8 cellular contexts compared by ENCODE assay signal in genomic region chr1:76074321-76075187, GRCh38. TPM values are rescaled to one million over a fixed set of nuclear protein-coding genes. Genes with fewer than 3 reads are reported as not detected.
DNase-seq lines count a peak whose midpoint lies in the region; ATAC-seq, FAIRE-seq and TF ChIP-seq lines count a peak whose summit lies in the region.

Gene ST6GALNAC3 (plus strand): TSS chr1:76074746.

- peak; percentile 39 to 81 (median 67) for DNase-seq in CD8-positive, alpha-beta memory T cell
- DNase-seq in HPDE6-E6E7 (ENCODE audit: extremely low spot score) (peak; percentile 52), SK-N-MC (ENCODE audit: low read depth, low spot score) (no peak), Right ventricle myocardium inferior (ENCODE audit: missing footprints) (peak; percentile 92), pancreas (peak; percentile 57 to 90 (median 76))
- DNase-seq in activated naive CD8-positive, alpha-beta T cell treated with anti-CD3 and anti-CD28 coated beads, Interleukin-2, amount 10 ng/mL, durations not matched to agents 7 days and 5 days = peak; percentile 87

- peaks cover 4 to 11% of the 10 kb centered on the region in 2 donors for H3K27me3 Mint-ChIP-seq in CD8-positive, alpha-beta memory T cell
- H3K27me3 Mint-ChIP-seq in activated naive CD8-positive, alpha-beta T cell treated with anti-CD3 and anti-CD28 coated beads, Interleukin-2, amount 10 ng/mL, durations not matched to agents 7 days and 5 days = peaks cover 6% of the 10 kb centered on the region

- H3K36me3 Mint-ChIP-seq in CD8-positive, alpha-beta memory T cell = no peaks in the 10 kb centered on the region
- H3K36me3 Mint-ChIP-seq in activated naive CD8-positive, alpha-beta T cell treated with anti-CD3 and anti-CD28 coated beads, Interleukin-2, amount 10 ng/mL, durations not matched to agents 7 days and 5 days = peaks cover 1% of the 10 kb centered on the region

- peaks cover 0 to 2% (median 0%) of the 10 kb centered on the region in 5 donors for H3K9me3 Mint-ChIP-seq in CD8-positive, alpha-beta memory T cell
- no peaks in the 10 kb centered on the region for H3K9me3 Mint-ChIP-seq in activated naive CD8-positive, alpha-beta T cell treated with anti-CD3 and anti-CD28 coated beads, Interleukin-2, amount 10 ng/mL, durations not matched to agents 7 days and 5 days

- H3K9me3 ChIP-seq in CD8-positive, alpha-beta memory T cell (ENCODE audit: low read length) = no peaks in the 10 kb centered on the region
- H3K9me3 ChIP-seq in SK-N-MC (ENCODE audit: low read depth, low read length) (no peaks in the 10 kb centered on the region), pancreas (no peaks in the 10 kb centered on the region), thymus (ENCODE audit: control insufficient read depth) (no peaks in the 10 kb centered on the region)

- H3K4me3 Mint-ChIP-seq in CD8-positive, alpha-beta memory T cell = peak within 1 kb of the TSS; percentile 82 to 95 (median 84)
- H3K4me3 Mint-ChIP-seq in activated naive CD8-positive, alpha-beta T cell treated with anti-CD3 and anti-CD28 coated beads, Interleukin-2, amount 10 ng/mL, durations not matched to agents 7 days and 5 days = peak within 1 kb of the TSS; percentile 87

- H3K36me3 ChIP-seq in CD8-positive, alpha-beta memory T cell (ENCODE audit: insufficient read depth, low read length) = no peaks in the 10 kb centered on the region
- H3K36me3 ChIP-seq in SK-N-MC (ENCODE audit: insufficient read depth, low read length) (no peaks in the 10 kb centered on the region), pancreas (no peaks in the 10 kb centered on the region), thymus (ENCODE audit: control insufficient read depth, insufficient read depth) (no peaks in the 10 kb centered on the region)

- WGBS in pancreas, 2 donors = 1% methylated on average over 43 to 59 of the region's 59 CpGs
- WGBS in thymus = 1% methylated on average over 59 of the region's 59 CpGs

- ATAC-seq in GM19468 (IDR thresholded peaks at IDR 0.05; ENCODE audit: extremely low read depth, unreplicated experiment) = peak; percentile 72
- peak; percentile 93 for ATAC-seq in activated naive CD8-positive, alpha-beta T cell treated with anti-CD3 and anti-CD28 coated beads, Interleukin-2, amount 10 ng/mL, durations not matched to agents 7 days and 5 days (ENCODE audit: low read depth)
- peak; percentile 96 for ATAC-seq in Right ventricle myocardium inferior
- ATAC-seq in pancreas = peak; percentile 99 to 100 (median 100)

- POLR2A ChIA-PET in CD8-positive, alpha-beta memory T cell (lab: Charles Lee) = no interaction called here
- POLR2A ChIA-PET in activated naive CD8-positive, alpha-beta T cell treated with anti-CD3 and anti-CD28 coated beads, Interleukin-2, amount 10 ng/mL, durations not matched to agents 7 days and 5 days (lab: Charles Lee) = interaction anchor here (0.9 kb wide), 1 partner anchor 22 kb away, joined by 3 read pairs; no protein-coding TSS in a partner anchor

- CTCF ChIA-PET in CD8-positive, alpha-beta memory T cell (lab: Charles Lee) = no interaction called here

- peaks cover 9 to 25% (median 22%) of the 10 kb centered on the region in 3 donors for H3K4me1 Mint-ChIP-seq in CD8-positive, alpha-beta memory T cell
- H3K4me1 Mint-ChIP-seq in activated naive CD8-positive, alpha-beta T cell treated with anti-CD3 and anti-CD28 coated beads, Interleukin-2, amount 10 ng/mL, durations not matched to agents 7 days and 5 days = peaks cover 23% of the 10 kb centered on the region

- H3K27ac Mint-ChIP-seq in CD8-positive, alpha-beta memory T cell = peak within 1 kb of the TSS in 5 of 8 donors; percentile 33 to 85 (median 58)
- peak within 1 kb of the TSS; percentile 79 for H3K27ac Mint-ChIP-seq in activated naive CD8-positive, alpha-beta T cell treated with anti-CD3 and anti-CD28 coated beads, Interleukin-2, amount 10 ng/mL, durations not matched to agents 7 days and 5 days

- peak within 1 kb of the TSS; percentile 49 for H3K9ac ChIP-seq in SK-N-MC (ENCODE audit: insufficient read length)

- H3K27ac ChIP-seq in CD8-positive, alpha-beta memory T cell (ENCODE audit: low read depth, low read length) = no peak within 1 kb of the TSS
- H3K27ac ChIP-seq in SK-N-MC (no peak within 1 kb of the TSS), pancreas (no peak within 1 kb of the TSS), thymus (ENCODE audit: low read depth) (no peak within 1 kb of the TSS)

- H3K4me1 ChIP-seq in CD8-positive, alpha-beta memory T cell (ENCODE audit: insufficient read depth, low read length) = peaks cover 8% of the 10 kb centered on the region
- H3K4me1 ChIP-seq in pancreas (peaks cover 0 to 3% (median 0%) of the 10 kb centered on the region in 3 donors), thymus (ENCODE audit: control insufficient read depth, insufficient read depth, low read length) (peaks cover 3% of the 10 kb centered on the region)

- H3K27me3 ChIP-seq in CD8-positive, alpha-beta memory T cell (ENCODE audit: insufficient read depth, low read length, poor library complexity, severe bottlenecking) = no peaks in the 10 kb centered on the region
- no peaks in the 10 kb centered on the region for H3K27me3 ChIP-seq in pancreas
- peaks cover 2% of the 10 kb centered on the region for H3K27me3 ChIP-seq in thymus (ENCODE audit: control insufficient read depth, insufficient read depth)

- H3K4me3 ChIP-seq in CD8-positive, alpha-beta memory T cell (ENCODE audit: low read length) = peak within 1 kb of the TSS; percentile 72
- H3K4me3 ChIP-seq in SK-N-MC = peak within 1 kb of the TSS; percentile 91
- peak within 1 kb of the TSS; percentile 31 to 62 (median 44) for H3K4me3 ChIP-seq in pancreas
- H3K4me3 ChIP-seq in thymus (ENCODE audit: low read length) = peak within 1 kb of the TSS; percentile 65

- FAIRE-seq in pancreas (lab: Jason Lieb, UNC) = no peak

- intact Hi-C loops in Right ventricle myocardium inferior (cut with DNase I) = loop anchor here (5.0 kb wide), 1 partner anchor 63 kb away; no protein-coding TSS in a partner anchor
- intact Hi-C loops in pancreas (cut with DNase I) = no loop called here

- TF ChIP-seq CTCF in pancreas (IDR thresholded peaks at IDR 0.05) = no peak

RNA-seq across cellular contexts. Expression of gene ST6GALNAC3, which starts in this region (rescaled TPM):
- under 1 TPM in 1 of 2 experiments, not detected in 1; 0.33 TPM for total RNA-seq in CD8-positive, alpha-beta memory T cell
- 1.8 TPM for polyA plus RNA-seq in CD8-positive, alpha-beta memory T cell
- under 1 TPM; 0.48 to 0.55 TPM for total RNA-seq in activated naive CD8-positive, alpha-beta T cell treated with anti-CD3 and anti-CD28 coated beads, Interleukin-2, amount 10 ng/mL, durations not matched to agents 7 days and 5 days
- total RNA-seq in Right ventricle myocardium inferior = 3.9 TPM
- total RNA-seq in pancreas = 1 to 10 TPM in 2 of 6 donors, under 1 TPM in 4; 0.35 to 2.0 (median 0.84) TPM
- under 1 TPM; 0.54 to 0.87 TPM for polyA plus RNA-seq in pancreas
- 1.2 TPM for polyA plus RNA-seq in thymus

Comparison
In these comparisons a context has a peak if more than half of its experiments do, and no peak if none do; other contexts are left out.
1. Peak in DNase-seq and ATAC-seq in activated naive CD8-positive, alpha-beta T cell treated with anti-CD3 and anti-CD28 coated beads, Interleukin-2, amount 10 ng/mL, durations not matched to agents 7 days and 5 days; RNA of the gene not detected or under 1 TPM.